23 cellular contexts compared by ENCODE assay signal in the genomic region with DNA sequence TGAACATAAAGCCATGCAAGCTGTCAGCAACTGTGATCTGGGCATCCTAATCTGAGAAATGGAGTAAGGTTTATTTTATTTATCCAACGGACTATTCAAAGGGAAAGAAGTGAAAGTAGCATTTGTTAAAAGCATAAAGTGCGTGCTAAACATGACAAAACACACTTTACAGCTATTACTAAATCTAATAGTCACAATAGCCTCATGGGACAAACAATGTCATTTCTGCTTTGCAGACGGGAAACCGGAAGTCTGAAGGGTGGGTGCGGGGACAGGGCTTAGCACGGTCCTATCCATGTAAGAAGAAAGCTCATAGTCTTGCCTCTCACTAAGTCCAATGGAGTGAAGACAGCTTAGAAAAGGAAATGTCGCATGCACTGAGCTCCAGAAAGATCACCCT.
DNase-seq lines count a peak whose midpoint lies in the region; ATAC-seq and TF ChIP-seq lines count a peak whose summit lies in the region.
"Had no signal": no experiment of that assay in that cellular context is flagged by ENCODE, and none has a peak within 500 bp of the region (broad histone marks: within the 10 kb centered on the region; RNA-seq: fewer than 3 reads in every experiment).

No MANE protein-coding gene starts in this region.

- no peak overlapping the region for H3K4me3 ChIP-seq in BLaER1 treated with 17β-estradiol and CSF1 and Interleukin-3, amounts not matched to agents 10 nM and 100 nM
- H3K4me3 ChIP-seq in IMR-90 (ENCODE audit: insufficient read depth, low read depth, low read length) (peak overlapping the region; percentile 9; the same call in 1 of the 2 replicates), coronary artery (peak overlapping the region; percentile 6), skeletal muscle cell (ENCODE audit: low read depth, low read length) (no peak overlapping the region)
- H3K4me3 ChIP-seq: SK-N-MC had no signal

- peak overlapping the region; percentile 5 to 60 (median 42); a peak in 19 of 22 replicates for H3K4me2 ChIP-seq in BLaER1 treated with 17β-estradiol and CSF1 and Interleukin-3, amounts not matched to agents 10 nM and 100 nM
- H3K4me2 ChIP-seq in IMR-90 (ENCODE audit: low read depth, low read length), result peak overlapping the region; percentile 89

- H3K27ac ChIP-seq in BLaER1 treated with 17β-estradiol and CSF1 and Interleukin-3, amounts not matched to agents 10 nM and 100 nM, result no peak overlapping the region
- peak overlapping the region; percentile 51; the same call in 1 of the 2 replicates for H3K27ac ChIP-seq in IMR-90 (ENCODE audit: insufficient read depth, low read length)
- H3K27ac ChIP-seq in coronary artery, result no peak overlapping the region
- H3K27ac ChIP-seq: esophagus squamous epithelium, SK-N-MC had no signal

- no peaks in the 10 kb centered on the region for H3K27me3 ChIP-seq in BLaER1 treated with 17β-estradiol and CSF1 and Interleukin-3, amounts not matched to agents 10 nM and 100 nM
- no peaks in the 10 kb centered on the region for H3K27me3 ChIP-seq in IMR-90 (ENCODE audit: control insufficient read depth, insufficient read depth, low read length)
- H3K27me3 ChIP-seq: esophagus squamous epithelium had no signal

- H2AK9ac ChIP-seq in IMR-90 (replicated peaks; ENCODE audit: low read depth, low read length, poor library complexity), result no peak overlapping the region

- H3K14ac ChIP-seq in IMR-90 (replicated peaks; ENCODE audit: low read depth, low read length), result peak overlapping the region; percentile 39

- H2BK15ac ChIP-seq in IMR-90 (ENCODE audit: low read depth, low read length), result peak overlapping the region; percentile 98

- no peak for TF ChIP-seq RAD21 in IMR-90 (IDR thresholded peaks at IDR 0.05; ENCODE audit: low read length)

- H3K4ac ChIP-seq in IMR-90 (ENCODE audit: low read depth, low read length), result peak overlapping the region; percentile 71

- no peak overlapping the region for H3K9ac ChIP-seq in BLaER1 treated with 17β-estradiol and CSF1 and Interleukin-3, amounts not matched to agents 10 nM and 100 nM
- H3K9ac ChIP-seq in IMR-90 (ENCODE audit: low read depth, low read length), result no peak overlapping the region

- H4K91ac ChIP-seq in IMR-90 (ENCODE audit: insufficient read depth, low read depth, low read length), result peak overlapping the region; percentile 60

- peaks cover 7% of the 10 kb centered on the region for H3K9me1 ChIP-seq in IMR-90 (ENCODE audit: insufficient read depth, low read length)

- H2AK5ac ChIP-seq in IMR-90 (ENCODE audit: low read depth, low read length), result peak overlapping the region; percentile 65

- peak; percentile 5; the same call in 1 of the 2 replicates for ATAC-seq in IMR-90 (ENCODE audit: low read depth)
- no peak for ATAC-seq in stimulated activated naive CD8-positive, alpha-beta T cell treated with anti-CD3 and anti-CD28 coated beads, Interleukin-15, Interleukin-2, amounts not matched to agents 100 U/mL and 50 U/mL, for 24 hours
- ATAC-seq: activated naive CD8-positive, alpha-beta T cell treated with anti-CD3 and anti-CD28 coated beads, Interleukin-2, amount 50 U/mL, for 24 hours; naive thymus-derived CD8-positive, alpha-beta T cell had no signal

- peak overlapping the region; percentile 62; the same call in 1 of the 2 replicates for H3K23ac ChIP-seq in IMR-90 (ENCODE audit: low read depth, low read length)

- intact Hi-C loops in IMR-90 (cut with micrococcal nuclease), result no loop called here

- CTCF ChIA-PET in IMR-90 (lab: Yijun Ruan, JAX), result no interaction called here

- dilution Hi-C loops in IMR-90 (cut with HindIII; ENCODE audit: low sequenced_read_pairs, unreplicated experiment), result no loop called here

- TF ChIP-seq CTCF in IMR-90 (conservative IDR thresholded peaks at IDR 0.05; ENCODE audit: low read depth, low read length) (no peak), coronary artery (IDR thresholded peaks at IDR 0.05) (no peak)

- H3K9me3 ChIP-seq in BLaER1 treated with 17β-estradiol and CSF1 and Interleukin-3, amounts not matched to agents 10 nM and 100 nM (replicated peaks in 1 of 11), result no peaks in the 10 kb centered on the region
- no peaks in the 10 kb centered on the region for H3K9me3 ChIP-seq in IMR-90 (ENCODE audit: control insufficient read depth, insufficient read depth, low read length)
- H3K9me3 ChIP-seq: esophagus squamous epithelium had no signal

- H2BK20ac ChIP-seq in IMR-90 (ENCODE audit: low read depth, low read length), result peak overlapping the region; percentile 65

- H3K79me1 ChIP-seq in IMR-90 (ENCODE audit: low read depth in 1 of 2, low read length in 2 of 2), result no peaks in the 10 kb centered on the region

- peaks cover 0 to 13% (median 8%) of the 10 kb centered on the region in 10 experiments; a peak in 14 of 20 replicates for H3K4me1 ChIP-seq in BLaER1 treated with 17β-estradiol and CSF1 and Interleukin-3, amounts not matched to agents 10 nM and 100 nM
- H3K4me1 ChIP-seq in IMR-90 (ENCODE audit: control insufficient read depth, insufficient read depth, low read length), result peaks cover 10% of the 10 kb centered on the region

- no peak overlapping the region for H2AFZ ChIP-seq in IMR-90 (replicated peaks; ENCODE audit: low read length, poor library complexity)

- peak overlapping the region; percentile 66 for H2BK5ac ChIP-seq in IMR-90 (ENCODE audit: low read depth, low read length, poor library complexity, severe bottlenecking)

- no peaks in the 10 kb centered on the region for H3K36me3 ChIP-seq in BLaER1 treated with 17β-estradiol and CSF1 and Interleukin-3, amounts not matched to agents 10 nM and 100 nM
- no peaks in the 10 kb centered on the region for H3K36me3 ChIP-seq in IMR-90 (ENCODE audit: control insufficient read depth, insufficient read depth, low read length)
- H3K36me3 ChIP-seq: esophagus squamous epithelium had no signal

- H3K56ac ChIP-seq in IMR-90 (ENCODE audit: extremely low read depth, insufficient read depth, low read length), result peak overlapping the region; percentile 40; the same call in 1 of the 2 replicates

- POLR2A ChIA-PET in IMR-90 (lab: Charles Lee; ENCODE audit: unreplicated experiment), result no interaction called here

- peak overlapping the region; percentile 75 for H4K5ac ChIP-seq in IMR-90 (ENCODE audit: low read depth, low read length)

- H4K8ac ChIP-seq in IMR-90 (ENCODE audit: low read depth in 2 of 2, low read length in 2 of 2), result peak overlapping the region; percentile 43 to 74

- no peaks in the 10 kb centered on the region for H4K20me1 ChIP-seq in BLaER1 treated with 17β-estradiol and CSF1 and Interleukin-3, amounts not matched to agents 10 nM and 100 nM
- H4K20me1 ChIP-seq in IMR-90 (ENCODE audit: insufficient read depth, low read length), result no peaks in the 10 kb centered on the region

- peak overlapping the region; percentile 84 for H2BK120ac ChIP-seq in IMR-90 (ENCODE audit: low read depth, low read length)

- peak overlapping the region; percentile 73 for H3K18ac ChIP-seq in IMR-90 (ENCODE audit: low read depth, low read length)

- TF ChIP-seq POLR2A in IMR-90 (IDR thresholded peaks at IDR 0.05; ENCODE audit: low read depth, low read length), result no peak

- 30% methylated on average over 2 of the region's 7 CpGs; no CpG with 5 or more reads in 1 of the 2 experiments for WGBS in IMR-90 (ENCODE audit: extremely low coverage in 2 of 2, insufficient read length in 1 of 2), 2 experiments

- no TSS peak for BruUV-seq in IMR-90 (replicated peaks; lab: Mats Ljungman, UMichigan)

- peak; percentile 21 for DNase-seq in IMR-90
- DNase-seq in coronary artery (ENCODE audit: low spot score), result no peak
- DNase-seq in skeletal muscle cell (ENCODE audit: low read depth), result peak; percentile 60
- DNase-seq in OCI-M2 (lab: John Stamatoyannopoulos, UW; ENCODE audit: unreplicated experiment), result no peak
- no peak for DNase-seq in cerebellum (ENCODE audit: low spot score)
- no peak for DNase-seq in stimulated activated naive CD8-positive, alpha-beta T cell treated with anti-CD3 and anti-CD28 coated beads, Interleukin-15, Interleukin-2, amounts not matched to agents 100 U/mL and 50 U/mL, for 24 hours
- DNase-seq: activated CD4-positive, CD25-positive, alpha-beta regulatory T cell treated with anti-CD3 and anti-CD28 coated beads, Interleukin-2, amount 50 U/mL, for 72 hours; activated naive CD8-positive, alpha-beta T cell treated with anti-CD3 and anti-CD28 coated beads, Interleukin-2, amount 50 U/mL, for 24 hours; caudate nucleus; DMS53; effector CD8-positive, alpha-beta T cell; esophagus squamous epithelium; head of caudate nucleus; MV-4-11; naive thymus-derived CD8-positive, alpha-beta T cell; NCI-H2029 treated with DMSO at 0.1 percent for 48 hours; NCI-H510A treated with DMSO at 0.1 percent for 48 hours; small intestine; stimulated activated CD4-positive, alpha-beta T cell treated with anti-CD3 and anti-CD28 coated beads, Interleukin-4, amount 100 ng/mL, for 4 hours; substantia nigra; T1000 had no signal

- in situ Hi-C loops in IMR-90 (cut with MboI; ENCODE audit: low sequenced_read_pairs), result no loop called here

TF ChIP-seq in IMR-90, 13 proteins besides CTCF, POLR2A, EP300 and RAD21 (continues in another document):
- TF ChIP-seq NFE2L2 (IDR thresholded peaks at IDR 0.05; ENCODE audit: low read depth, low read length) (no peak), RCOR1 (IDR thresholded peaks at IDR 0.05; ENCODE audit: insufficient replicate concordance, low read length) (no peak), CHD1 (IDR thresholded peaks at IDR 0.05; ENCODE audit: low read depth, low read length) (no peak), SMC3 (IDR thresholded peaks at IDR 0.05; ENCODE audit: low read depth, low read length) (no peak), MXI1 (IDR thresholded peaks at IDR 0.05; ENCODE audit: borderline replicate concordance, low read depth, low read length) (no peak), RFX5 (IDR thresholded peaks at IDR 0.05; ENCODE audit: low read depth, low read length) (no peak), CEBPB (IDR thresholded peaks at IDR 0.05; ENCODE audit: low read depth, low read length) (no peak)
- TF ChIP-seq, protein P1, sequence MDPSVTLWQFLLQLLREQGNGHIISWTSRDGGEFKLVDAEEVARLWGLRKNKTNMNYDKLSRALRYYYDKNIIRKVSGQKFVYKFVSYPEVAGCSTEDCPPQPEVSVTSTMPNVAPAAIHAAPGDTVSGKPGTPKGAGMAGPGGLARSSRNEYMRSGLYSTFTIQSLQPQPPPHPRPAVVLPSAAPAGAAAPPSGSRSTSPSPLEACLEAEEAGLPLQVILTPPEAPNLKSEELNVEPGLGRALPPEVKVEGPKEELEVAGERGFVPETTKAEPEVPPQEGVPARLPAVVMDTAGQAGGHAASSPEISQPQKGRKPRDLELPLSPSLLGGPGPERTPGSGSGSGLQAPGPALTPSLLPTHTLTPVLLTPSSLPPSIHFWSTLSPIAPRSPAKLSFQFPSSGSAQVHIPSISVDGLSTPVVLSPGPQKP (IDR thresholded peaks at IDR 0.05; ENCODE audit: borderline replicate concordance, low read depth, low read length), result no peak

Comparison
In these comparisons a context has a peak if more than half of its experiments do, and no peak if none do; other contexts are left out.
1. H3K4me3 ChIP-seq: peak in IMR-90 (single experiment) and coronary artery (single experiment); none in BLaER1 treated with 17β-estradiol and CSF1 and Interleukin-3, amounts not matched to agents 10 nM and 100 nM (0 of 10) and skeletal muscle cell (single experiment).
2. DNase-seq: peak in IMR-90 (single experiment) and skeletal muscle cell (single experiment); none in coronary artery (single experiment), OCI-M2 (single experiment), cerebellum (single experiment) and stimulated activated naive CD8-positive, alpha-beta T cell treated with anti-CD3 and anti-CD28 coated beads, Interleukin-15, Interleukin-2, amounts not matched to agents 100 U/mL and 50 U/mL, for 24 hours (single experiment).